ENCODE assay signal across 12 cellular contexts in the genomic region with DNA sequence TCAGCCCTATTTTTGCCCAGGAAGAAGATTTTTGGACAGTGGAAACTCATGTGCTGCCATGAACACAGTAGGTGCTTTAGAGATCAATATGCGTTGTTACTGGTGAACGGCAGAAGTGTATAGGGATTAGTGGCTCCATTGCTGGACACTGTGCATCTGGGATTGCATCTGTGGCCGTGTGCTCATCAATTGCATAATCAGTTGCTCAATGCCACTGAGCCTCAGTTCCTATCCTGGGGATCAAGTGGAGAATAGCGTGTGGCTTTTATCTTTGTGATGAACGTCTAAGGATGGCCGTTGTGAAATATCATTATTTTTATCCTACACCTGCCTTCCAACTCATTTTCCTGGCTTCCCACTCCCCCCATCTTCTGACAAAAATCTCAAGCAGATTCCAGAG. TPM values are rescaled to one million over a fixed set of nuclear protein-coding genes. Genes with fewer than 3 reads are reported as not detected.
A peak's percentile ranks its signal among the peaks of the same experiment; 100 is the strongest.
DNase-seq lines count a peak whose midpoint lies in the region; ATAC-seq and TF ChIP-seq lines count a peak whose summit lies in the region.
"Had no signal": no experiment of that assay in that cellular context is flagged by ENCODE, and none has a peak within 500 bp of the region (broad histone marks: within the 10 kb centered on the region; RNA-seq: fewer than 3 reads in every experiment).

No MANE protein-coding gene starts in this region.

- no peaks in the 10 kb centered on the region for H3K9me3 Mint-ChIP-seq in nephron
- H3K9me3 Mint-ChIP-seq: mesothelial cell of epicardium had no signal

- H3K4me3 ChIP-seq in AG10803 (ENCODE audit: low read length) (no peak overlapping the region), Loucy (ENCODE audit: low read length, poor library complexity, severe bottlenecking) (no peak overlapping the region), epithelial cell of esophagus (ENCODE audit: low read length) (no peak overlapping the region), colonic mucosa (no peak overlapping the region)
- H3K4me3 ChIP-seq: thyroid gland had no signal

- H3K36me3 ChIP-seq in Loucy (ENCODE audit: insufficient read depth, low read length) (no peaks in the 10 kb centered on the region), colonic mucosa (no peaks in the 10 kb centered on the region)
- H3K36me3 ChIP-seq: thyroid gland had no signal

- H3K9ac ChIP-seq in Loucy (ENCODE audit: low read depth, low read length, poor library complexity, severe bottlenecking) (peak overlapping the region; percentile 32), colonic mucosa (ENCODE audit: low read depth in 2 of 2, low read length in 2 of 2) (no peak overlapping the region)

- H3K27me3 ChIP-seq in Loucy (ENCODE audit: insufficient read depth, low read length, poor library complexity, severe bottlenecking) (no peaks in the 10 kb centered on the region), colonic mucosa (no peaks in the 10 kb centered on the region)
- H3K27me3 ChIP-seq: thyroid gland had no signal

- no peak overlapping the region for H3K27ac ChIP-seq in colonic mucosa
- H3K27ac ChIP-seq: thyroid gland had no signal

- peak overlapping the region; percentile 42 to 59 (median 56) for H3K4me3 Mint-ChIP-seq in nephron
- H3K4me3 Mint-ChIP-seq: mesothelial cell of epicardium had no signal

- DNase-seq in AG10803 (ENCODE audit: low read depth) (peak; percentile 85), epithelial cell of esophagus (ENCODE audit: low read depth) (peak; percentile 8), colonic mucosa (no peak), medulla oblongata (ENCODE audit: extremely low spot score) (no peak)
- DNase-seq: thyroid gland had no signal

- H3K4me1 Mint-ChIP-seq in nephron = peaks cover 40% of the 10 kb centered on the region

- H4K20me1 ChIP-seq in Loucy (ENCODE audit: insufficient read depth, low read length, poor library complexity, severe bottlenecking) = no peaks in the 10 kb centered on the region

- H3K27ac Mint-ChIP-seq in nephron = peak overlapping the region; percentile 84 to 94 (median 93)
- H3K27ac Mint-ChIP-seq: activated naive CD8-positive, alpha-beta T cell had no signal

- H3K36me3 Mint-ChIP-seq in nephron (ENCODE audit: low read depth) = no peaks in the 10 kb centered on the region
- H3K36me3 Mint-ChIP-seq: activated naive CD8-positive, alpha-beta T cell; mesothelial cell of epicardium had no signal

- no peak for ATAC-seq in GM18520 (IDR thresholded peaks at IDR 0.05; ENCODE audit: unreplicated experiment)
- ATAC-seq in HG03354 (IDR thresholded peaks at IDR 0.05; ENCODE audit: poor library complexity, severe bottlenecking, unreplicated experiment) = no peak

- no peaks in the 10 kb centered on the region for H3F3A ChIP-seq in Loucy (ENCODE audit: low read depth)

- peak overlapping the region; percentile 37; the same call in 1 of the 2 replicates for H2AFZ ChIP-seq in Loucy (ENCODE audit: low read length)

- peak overlapping the region; percentile 68 for H3K4me2 ChIP-seq in Loucy (ENCODE audit: low read depth, low read length, poor library complexity, severe bottlenecking)

- H3K4me1 ChIP-seq in Loucy (ENCODE audit: insufficient read depth, low read length, poor library complexity, severe bottlenecking) (peaks cover 64% of the 10 kb centered on the region), colonic mucosa (no peaks in the 10 kb centered on the region)
- H3K4me1 ChIP-seq: thyroid gland had no signal

- H3K9me3 ChIP-seq in Loucy (ENCODE audit: insufficient read depth, low read depth, low read length) (no peaks in the 10 kb centered on the region), colonic mucosa (no peaks in the 10 kb centered on the region)
- H3K9me3 ChIP-seq: thyroid gland had no signal

- H3K9me2 ChIP-seq in Loucy (replicated peaks; ENCODE audit: low read depth, low read length) = no peaks in the 10 kb centered on the region

- intact Hi-C loops in colonic mucosa (cut with DNase I) = no loop called here

- H3K27me3 Mint-ChIP-seq in nephron (ENCODE audit: low read depth) = peaks cover 7% of the 10 kb centered on the region

- H3K79me2 ChIP-seq in Loucy (ENCODE audit: insufficient read depth, low read length) = no peaks in the 10 kb centered on the region

- TF ChIP-seq CTCF in AG10803 (conservative IDR thresholded peaks at IDR 0.05; ENCODE audit: low read length) (no peak), Loucy (conservative IDR thresholded peaks at IDR 0.05; ENCODE audit: low read length) (no peak), epithelial cell of esophagus (IDR thresholded peaks at IDR 0.05; ENCODE audit: insufficient read depth, low read depth, low read length, missing control alignments) (no peak), nephron (IDR thresholded peaks at IDR 0.05; ENCODE audit: unreplicated experiment in 3 of 3) (no peak), colonic mucosa (IDR thresholded peaks at IDR 0.05) (no peak)

RNA-seq across cellular contexts. Expression of a gene that starts 5.4 kb away (rescaled TPM):
- total RNA-seq in colonic mucosa = under 1 TPM; 0.07 to 0.13 TPM
- total RNA-seq: OCI-LY7 had no signal

RNA-seq across cellular contexts. Expression of a gene that starts 49.8 kb away (rescaled TPM):
- 10 to 100 TPM; 30.4 to 36.2 TPM for total RNA-seq in colonic mucosa

Comparison
In these comparisons a context has a peak if more than half of its experiments do, and no peak if none do; other contexts are left out.
1. DNase-seq: peak in AG10803 (single experiment) and epithelial cell of esophagus (single experiment); none in colonic mucosa (single experiment) and medulla oblongata (single experiment).